15 cellular contexts compared by ENCODE assay signal in genomic region chr1:164635784-164636729, GRCh38.
DNase-seq lines count a peak whose midpoint lies in the region; ATAC-seq lines count a peak whose summit lies in the region.
"Had no signal": no experiment of that assay in that cellular context is flagged by ENCODE, and none has a peak within 500 bp of the region (broad histone marks: within the 10 kb centered on the region; RNA-seq: fewer than 3 reads in every experiment).

No MANE protein-coding gene starts in this region.

- intact Hi-C loops in head of caudate nucleus (cut with DNase I) = no loop called here

- peak overlapping the region; percentile 71 for H3K4me3 ChIP-seq in SK-N-MC

- H3K4me3 Mint-ChIP-seq in T-helper 17 cell = no peak overlapping the region
- H3K4me3 Mint-ChIP-seq: activated T-cell treated with anti-CD3 and anti-CD28 coated beads, Interleukin-2, amount 50 U/mL, for 24 hours had no signal

- H3K4me1 Mint-ChIP-seq in T-helper 17 cell = no peaks in the 10 kb centered on the region

- no peak for ATAC-seq in GM21423 (IDR thresholded peaks at IDR 0.05; ENCODE audit: unreplicated experiment)
- no peak for ATAC-seq in HG03196 (IDR thresholded peaks at IDR 0.05; ENCODE audit: unreplicated experiment)
- no peak for ATAC-seq in T-helper 17 cell

- H3K27ac Mint-ChIP-seq in T-helper 17 cell = no peak overlapping the region
- H3K27ac Mint-ChIP-seq: activated T-cell treated with anti-CD3 and anti-CD28 coated beads, Interleukin-2, amount 50 U/mL, for 24 hours had no signal

- peaks cover 15% of the 10 kb centered on the region; the same call in 1 of the 2 replicates for H3K36me3 ChIP-seq in SK-N-MC (ENCODE audit: insufficient read depth, low read length)

- H3K27me3 Mint-ChIP-seq in T-helper 17 cell = no peaks in the 10 kb centered on the region
- H3K27me3 Mint-ChIP-seq: activated T-cell treated with anti-CD3 and anti-CD28 coated beads, Interleukin-2, amount 50 U/mL, for 24 hours had no signal

- peak overlapping the region; percentile 6 for H3K9ac ChIP-seq in SK-N-MC (ENCODE audit: insufficient read length)
- H3K9ac ChIP-seq: parathyroid adenoma had no signal

- H3K9me3 ChIP-seq in SK-N-MC (ENCODE audit: low read depth, low read length) (no peaks in the 10 kb centered on the region), T-helper 17 cell (ENCODE audit: control insufficient read depth, low read length, poor library complexity, severe bottlenecking) (no peaks in the 10 kb centered on the region)

- no peaks in the 10 kb centered on the region for H3K36me3 Mint-ChIP-seq in T-helper 17 cell (ENCODE audit: low read depth)

- peak; percentile 63 for DNase-seq in Ammon's horn (ENCODE audit: low spot score)
- no peak for DNase-seq in SK-N-MC (ENCODE audit: low read depth, low spot score)
- peak in 22 of 42 donors; percentile 21 to 67 (median 44) for DNase-seq in head of caudate nucleus
- DNase-seq in occipital lobe (lab: John Stamatoyannopoulos, UW) = peak; percentile 50
- DNase-seq in SIG-M5 treated with dmso at 0.1 percent for 504 hours (lab: John Stamatoyannopoulos, UW; ENCODE audit: unreplicated experiment) = no peak
- no peak for DNase-seq in T-helper 17 cell
- DNase-seq: activated T-cell treated with anti-CD3 and anti-CD28 coated beads, Interleukin-2, amount 50 U/mL, for 24 hours; DMS79; islet precursor cell; MV-4-11 had no signal

- peak overlapping the region; percentile 87 for H3K27ac ChIP-seq in SK-N-MC
- H3K27ac ChIP-seq: RWPE1, VCaP had no signal

Comparison
In these comparisons a context has a peak if more than half of its experiments do, and no peak if none do; other contexts are left out.
1. DNase-seq: peak in Ammon's horn (single experiment), head of caudate nucleus (22 of 42) and occipital lobe (single experiment); none in SK-N-MC (single experiment), SIG-M5 treated with dmso at 0.1 percent for 504 hours (single experiment) and T-helper 17 cell (0 of 3).